8 cellular contexts compared by ENCODE assay signal in genomic region chr13:45441633-45442032, GRCh38. TPM values are rescaled to one million over a fixed set of nuclear protein-coding genes. Genes with fewer than 3 reads are reported as not detected.
A peak's percentile ranks its signal among the peaks of the same experiment; 100 is the strongest.
DNase-seq lines count a peak whose midpoint lies in the region; ATAC-seq and TF ChIP-seq lines count a peak whose summit lies in the region.

No MANE protein-coding gene starts in this region.

- peak overlapping the region; percentile 35 for H3K27ac Mint-ChIP-seq in activated T-helper 1 cell treated with anti-CD3 and anti-CD28 coated beads, Interleukin-12 subunit alpha, Interleukin-12 subunit beta, Interleukin-2, Interleukin-4 antibody, amounts not matched to agents 30 ng/mL and 10 ng/mL and 1 ng/mL, durations not matched to agents 14 hours and 24 hours and 36 hours

- TF ChIP-seq CTCF in GM12874 (IDR thresholded peaks at IDR 0.05; ENCODE audit: insufficient read depth, low read depth, low read length), result peak; percentile 29; the same call in 1 of the 2 replicates

- intact Hi-C loops in activated T-helper 1 cell treated with anti-CD3 and anti-CD28 coated beads, Interleukin-12 subunit alpha, Interleukin-12 subunit beta, Interleukin-2, Interleukin-4 antibody, amounts not matched to agents 30 ng/mL and 10 ng/mL and 1 ng/mL, durations not matched to agents 14 hours and 24 hours and 36 hours (cut with micrococcal nuclease), result loop anchor here (1.0 kb wide), 2 partner anchors 23 kb away; partner anchors contain the start of genes COG3 and SLC25A30

- no peak for DNase-seq in activated T-helper 1 cell treated with anti-CD3 and anti-CD28 coated beads, Interleukin-12 subunit alpha, Interleukin-12 subunit beta, Interleukin-2, Interleukin-4 antibody, amounts not matched to agents 30 ng/mL and 10 ng/mL and 1 ng/mL, durations not matched to agents 14 hours and 24 hours and 36 hours (ENCODE audit: low spot score)
- peak; percentile 71 for DNase-seq in myocyte (ENCODE audit: low read depth)
- DNase-seq in NCI-H2029 (lab: John Stamatoyannopoulos, UW), result no peak
- DNase-seq in SHP77 (lab: John Stamatoyannopoulos, UW), result no peak

- no peak overlapping the region for H3K4me3 Mint-ChIP-seq in activated T-helper 1 cell treated with anti-CD3 and anti-CD28 coated beads, Interleukin-12 subunit alpha, Interleukin-12 subunit beta, Interleukin-2, Interleukin-4 antibody, amounts not matched to agents 30 ng/mL and 10 ng/mL and 1 ng/mL, durations not matched to agents 14 hours and 24 hours and 36 hours

- H3K9me3 Mint-ChIP-seq in activated T-helper 1 cell treated with anti-CD3 and anti-CD28 coated beads, Interleukin-12 subunit alpha, Interleukin-12 subunit beta, Interleukin-2, Interleukin-4 antibody, amounts not matched to agents 30 ng/mL and 10 ng/mL and 1 ng/mL, durations not matched to agents 14 hours and 24 hours and 36 hours, result no peaks in the 10 kb centered on the region

- peaks cover 7% of the 10 kb centered on the region for H3K27me3 Mint-ChIP-seq in activated T-helper 1 cell treated with anti-CD3 and anti-CD28 coated beads, Interleukin-12 subunit alpha, Interleukin-12 subunit beta, Interleukin-2, Interleukin-4 antibody, amounts not matched to agents 30 ng/mL and 10 ng/mL and 1 ng/mL, durations not matched to agents 14 hours and 24 hours and 36 hours (ENCODE audit: insufficient read depth)

- no peaks in the 10 kb centered on the region for H3K36me3 Mint-ChIP-seq in activated T-helper 1 cell treated with anti-CD3 and anti-CD28 coated beads, Interleukin-12 subunit alpha, Interleukin-12 subunit beta, Interleukin-2, Interleukin-4 antibody, amounts not matched to agents 30 ng/mL and 10 ng/mL and 1 ng/mL, durations not matched to agents 14 hours and 24 hours and 36 hours (ENCODE audit: low read depth)

- H3K4me1 Mint-ChIP-seq in activated T-helper 1 cell treated with anti-CD3 and anti-CD28 coated beads, Interleukin-12 subunit alpha, Interleukin-12 subunit beta, Interleukin-2, Interleukin-4 antibody, amounts not matched to agents 30 ng/mL and 10 ng/mL and 1 ng/mL, durations not matched to agents 14 hours and 24 hours and 36 hours (ENCODE audit: low read depth), result peaks cover 9% of the 10 kb centered on the region

- peak; percentile 61 for ATAC-seq in HG03103 (IDR thresholded peaks at IDR 0.05; ENCODE audit: low read depth, unreplicated experiment)
- no peak for ATAC-seq in GM18907 (IDR thresholded peaks at IDR 0.05; ENCODE audit: unreplicated experiment)
- ATAC-seq in HG02970 (IDR thresholded peaks at IDR 0.05; ENCODE audit: low FRiP score, unreplicated experiment), result no peak

RNA-seq across cellular contexts. Expression of gene COG3, which starts 23.1 kb away (rescaled TPM):
- total RNA-seq in activated T-helper 1 cell treated with anti-CD3 and anti-CD28 coated beads, Interleukin-12 subunit alpha, Interleukin-12 subunit beta, Interleukin-2, Interleukin-4 antibody, amounts not matched to agents 30 ng/mL and 10 ng/mL and 1 ng/mL, durations not matched to agents 14 hours and 24 hours and 36 hours, result 22.9 and 23.2 TPM in 2 replicates
- 23.6 TPM in 2 replicates for total RNA-seq in myocyte
- 15.9 TPM for polyA plus RNA-seq in myocyte (2012)

RNA-seq across cellular contexts. Expression of gene SLC25A30, which starts 23.5 kb away (rescaled TPM):
- 16.0 and 16.3 TPM in 2 replicates for total RNA-seq in activated T-helper 1 cell treated with anti-CD3 and anti-CD28 coated beads, Interleukin-12 subunit alpha, Interleukin-12 subunit beta, Interleukin-2, Interleukin-4 antibody, amounts not matched to agents 30 ng/mL and 10 ng/mL and 1 ng/mL, durations not matched to agents 14 hours and 24 hours and 36 hours
- 8.8 and 12.3 TPM in 2 replicates for total RNA-seq in myocyte
- 11.8 TPM for polyA plus RNA-seq in myocyte (2012)
